Comparison of ENCODE assay signal across 23 cellular contexts in the genomic region with DNA sequence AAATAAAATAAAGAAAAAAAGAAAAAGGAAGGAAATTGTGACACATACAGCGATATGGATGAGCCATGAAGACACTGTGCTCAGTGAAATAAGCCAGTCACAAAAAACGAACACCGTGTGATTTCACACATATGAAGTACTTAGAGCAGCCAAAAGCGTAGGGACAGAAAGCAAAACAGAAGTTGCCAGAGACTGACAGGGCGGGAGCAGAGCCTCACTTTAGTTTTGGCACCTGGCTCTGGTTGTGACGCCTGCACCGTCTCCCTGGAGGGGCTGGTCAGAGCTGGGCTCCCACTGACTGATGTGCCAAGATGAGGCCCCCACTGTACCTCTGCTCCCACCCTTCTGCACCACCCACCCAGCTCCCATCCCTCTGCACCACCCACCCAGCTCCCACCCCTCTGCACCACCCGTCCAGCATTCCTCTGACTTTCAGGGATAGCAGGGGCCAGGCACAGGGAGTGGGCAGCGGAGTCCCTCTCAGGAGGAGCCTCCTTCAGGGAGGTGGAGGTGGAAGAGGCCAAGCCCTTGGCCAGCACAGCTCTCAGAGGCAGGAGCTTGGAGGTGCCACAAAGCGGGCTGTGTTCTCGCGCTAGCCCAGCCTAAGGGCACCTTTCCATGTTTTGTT. TPM values are rescaled to one million over a fixed set of nuclear protein-coding genes. Genes with fewer than 3 reads are reported as not detected.
DNase-seq lines count a peak whose midpoint lies in the region; ATAC-seq and TF ChIP-seq lines count a peak whose summit lies in the region.
"Had no signal": no experiment of that assay in that cellular context is flagged by ENCODE, and none has a peak within 500 bp of the region (broad histone marks: within the 10 kb centered on the region; RNA-seq: fewer than 3 reads in every experiment).

No MANE protein-coding gene starts in this region.

- CTCF ChIA-PET in HEK293 (lab: Yijun Ruan, JAX) = interaction anchor here (0.7 kb wide), 1 partner anchor 47 kb away, joined by 3 read pairs; no protein-coding TSS in a partner anchor

- TF ChIP-seq POLR2A in spleen (IDR thresholded peaks at IDR 0.05) = no peak

- POLR2A ChIA-PET in HEK293 (lab: Yijun Ruan, JAX) = interaction anchor here (1.0 kb wide), 1 partner anchor 55 kb away, joined by 4 read pairs; no protein-coding TSS in a partner anchor

- TF ChIP-seq CTCF in HEK293 (tag by site-specific recombination; IDR thresholded peaks at IDR 0.05) (no peak), lower lobe of right lung (IDR thresholded peaks at IDR 0.05) (no peak), spleen (IDR thresholded peaks at IDR 0.05 in 8 of 11, conservative IDR thresholded peaks at IDR 0.05 in 3 of 11) (no peak)

- WGBS in spleen, 5 donors = 65 to 81% (median 72%) methylated on average over 12 of the region's 12 CpGs

- H3K27me3 ChIP-seq in lower lobe of right lung (ENCODE audit: low read depth) (peaks cover 24% of the 10 kb centered on the region), spleen (replicated peaks in 1 of 7) (peaks cover 0 to 72% (median 5%) of the 10 kb centered on the region in 7 donors)

- H3K36me3 ChIP-seq in HEK293 (ENCODE audit: control insufficient read depth in 2 of 2, insufficient read depth in 1 of 2, low read length in 2 of 2) = no peaks in the 10 kb centered on the region
- H3K36me3 ChIP-seq in lower lobe of right lung = no peaks in the 10 kb centered on the region
- H3K36me3 ChIP-seq in spleen = no peaks in the 10 kb centered on the region
- H3K36me3 ChIP-seq: SJSA1 had no signal

- no peaks in the 10 kb centered on the region for H3K9me3 ChIP-seq in HEK293 (ENCODE audit: control insufficient read depth, insufficient read depth, low read depth, low read length)
- H3K9me3 ChIP-seq in lower lobe of right lung = no peaks in the 10 kb centered on the region
- no peaks in the 10 kb centered on the region for H3K9me3 ChIP-seq in spleen
- H3K9me3 ChIP-seq: SJSA1 had no signal

- H3K4me3 ChIP-seq in HEK293 (ENCODE audit: low read depth, low read length) = no peak overlapping the region
- no peak overlapping the region for H3K4me3 ChIP-seq in lower lobe of right lung
- H3K4me3 ChIP-seq in spleen = no peak overlapping the region
- H3K4me3 ChIP-seq: SJSA1 had no signal

- H3K27ac ChIP-seq in HEK293 (ENCODE audit: extremely low read depth, low read depth, low read length) (no peak overlapping the region), lower lobe of right lung (no peak overlapping the region), spleen (no peak overlapping the region)
- H3K27ac ChIP-seq: KMS-11, SJSA1 had no signal

- H3K4me1 ChIP-seq in HEK293 (ENCODE audit: control insufficient read depth, insufficient read depth, low read length) (no peaks in the 10 kb centered on the region), lower lobe of right lung (no peaks in the 10 kb centered on the region), spleen (peaks cover 0 to 9% (median 0%) of the 10 kb centered on the region in 6 donors)
- H3K4me1 ChIP-seq: SJSA1 had no signal

- intact Hi-C loops in lower lobe of right lung (cut with DNase I) = no loop called here
- intact Hi-C loops in spleen (cut with DNase I; ENCODE audit: low total_unique reads) = no loop called here

- DNase-seq in Ammon's horn (ENCODE audit: low spot score) (peak; percentile 51), lower lobe of right lung (peak; percentile 12), spleen (peak; percentile 36), NCI-H524 (lab: John Stamatoyannopoulos, UW) (no peak), iPS-NIHi7 (ENCODE audit: extremely low spot score) (no peak)
- DNase-seq: CD4-positive, CD25-positive, alpha-beta regulatory T cell; EL; GF-D8; HFFc6; IMR-90; NCI-H1092 treated with DMSO at 0.1 percent for 48 hours; NCI-H1436 treated with DMSO at 0.1 percent for 48 hours; NCI-H1930; NCI-H2227 treated with DMSO at 0.1 percent for 48 hours; NCI-H510A treated with DMSO at 0.1 percent for 48 hours; NCI-H774 had no signal

- ATAC-seq in lower lobe of right lung (no peak), HG02588 (IDR thresholded peaks at IDR 0.05; ENCODE audit: unreplicated experiment) (no peak)
- ATAC-seq: Panc1 had no signal

TF ChIP-seq in HEK293, 187 proteins besides CTCF, POLR2A, EP300 and RAD21:
- TF ChIP-seq, protein P1, sequence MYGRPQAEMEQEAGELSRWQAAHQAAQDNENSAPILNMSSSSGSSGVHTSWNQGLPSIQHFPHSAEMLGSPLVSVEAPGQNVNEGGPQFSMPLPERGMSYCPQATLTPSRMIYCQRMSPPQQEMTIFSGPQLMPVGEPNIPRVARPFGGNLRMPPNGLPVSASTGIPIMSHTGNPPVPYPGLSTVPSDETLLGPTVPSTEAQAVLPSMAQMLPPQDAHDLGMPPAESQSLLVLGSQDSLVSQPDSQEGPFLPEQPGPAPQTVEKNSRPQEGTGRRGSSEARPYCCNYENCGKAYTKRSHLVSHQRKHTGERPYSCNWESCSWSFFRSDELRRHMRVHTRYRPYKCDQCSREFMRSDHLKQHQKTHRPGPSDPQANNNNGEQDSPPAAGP (tag by site-specific recombination; IDR thresholded peaks at IDR 0.05) = 0 out of 2 replicates have a peak, but pooled peaks have one; percentile 32
- TF ChIP-seq ZFHX2 (tag by site-specific recombination; conservative IDR thresholded peaks at IDR 0.05) = peak; percentile 81
- no peak for TF ChIP-seq IKZF3 (tag by site-specific recombination; IDR thresholded peaks at IDR 0.05)
- no peak for TF ChIP-seq ZBTB48 (tag by site-specific recombination; IDR thresholded peaks at IDR 0.05)
- no peak for TF ChIP-seq ZNF433 (tag by site-specific recombination; IDR thresholded peaks at IDR 0.05; ENCODE audit: low read depth)
- TF ChIP-seq KLF1 (tag by site-specific recombination; IDR thresholded peaks at IDR 0.05) = peak; percentile 73
- TF ChIP-seq EGR2 (tag by site-specific recombination; IDR thresholded peaks at IDR 0.05; ENCODE audit: low read depth) = peak; percentile 84

RNA-seq across cellular contexts. Expression of a gene that starts 3.3 kb away (rescaled TPM):
- total RNA-seq in lower lobe of right lung (26.5 TPM), spleen (1 to 10 TPM in 6 of 7 donors, under 1 TPM in 1; 0.81 to 4.9 (median 1.5) TPM)
- 1 to 10 TPM in 2 of 3 donors, under 1 TPM in 1; 0.49 to 3.4 (median 1.8) TPM for polyA plus RNA-seq in spleen
- total RNA-seq: A673; CD4-positive, CD25-positive, alpha-beta regulatory T cell; HFFc6; IMR-90; SJSA1 had no signal

RNA-seq across cellular contexts. Expression of a gene that starts 15.5 kb away (rescaled TPM):
- total RNA-seq in lower lobe of right lung (not detected), spleen (not detected)
- polyA plus RNA-seq in spleen = not detected
- total RNA-seq: A673; CD4-positive, CD25-positive, alpha-beta regulatory T cell; HFFc6; IMR-90; SJSA1 had no signal
- polyA plus RNA-seq: BJ; CD4-positive, CD25-positive, alpha-beta regulatory T cell; IMR-90 had no signal

RNA-seq across cellular contexts. Expression of a gene that starts 16.3 kb away (rescaled TPM):
- total RNA-seq in lower lobe of right lung = 4.5 TPM
- 1 to 10 TPM in 5 of 7 donors, under 1 TPM in 1, not detected in 1; 0.79 to 3.8 (median 1.5) TPM for total RNA-seq in spleen
- polyA plus RNA-seq in spleen = 1 to 10 TPM in 2 of 3 donors, under 1 TPM in 1; 0.73 to 1.6 (median 1.5) TPM
- total RNA-seq: A673; CD4-positive, CD25-positive, alpha-beta regulatory T cell had no signal

RNA-seq across cellular contexts. Expression of a gene that starts 26.4 kb away (rescaled TPM):
- total RNA-seq in lower lobe of right lung = not detected
- under 1 TPM in 2 of 7 donors, not detected in 5; 0.32 to 0.67 TPM for total RNA-seq in spleen
- polyA plus RNA-seq in spleen = under 1 TPM in 1 of 3 donors, not detected in 2; 0.03 TPM
- total RNA-seq: A673; CD4-positive, CD25-positive, alpha-beta regulatory T cell; HFFc6; IMR-90; SJSA1 had no signal
- polyA plus RNA-seq: BJ; CD4-positive, CD25-positive, alpha-beta regulatory T cell; IMR-90 had no signal

RNA-seq across cellular contexts. Expression of a gene that starts 36.7 kb away (rescaled TPM):
- total RNA-seq in lower lobe of right lung = 196 TPM
- 100 to 1,000 TPM; 128 to 467 (median 134) TPM for total RNA-seq in spleen
- polyA plus RNA-seq in spleen = 100 to 1,000 TPM; 233 to 378 (median 247) TPM

Comparison
In these comparisons a context has a peak if more than half of its experiments do, and no peak if none do; other contexts are left out.
1. DNase-seq: peak in Ammon's horn (single experiment), lower lobe of right lung (single experiment) and spleen (single experiment); none in NCI-H524 (0 of 2) and iPS-NIHi7 (single experiment).